22 cellular contexts compared by ENCODE assay signal in genomic region chr6:83878902-83879644, GRCh38. TPM values are rescaled to one million over a fixed set of nuclear protein-coding genes. Genes with fewer than 3 reads are reported as not detected.
"Had no signal": no experiment of that assay in that cellular context is flagged by ENCODE, and none has a peak within 500 bp of the region (broad histone marks: within the 10 kb centered on the region; RNA-seq: fewer than 3 reads in every experiment).

No MANE protein-coding gene starts in this region.

- H3K27me3 ChIP-seq: body of pancreas, dorsolateral prefrontal cortex, right atrium auricular region, suprapubic skin, transverse colon, vagina had no signal

- ATAC-seq: activated CD8-positive, alpha-beta T cell treated with anti-CD3 and anti-CD28 coated beads for 36 hours; body of pancreas; left cardiac atrium; stimulated activated naive CD8-positive, alpha-beta T cell treated with anti-CD3 and anti-CD28 coated beads, Interleukin-15, amount 100 ng/mL, for 72 hours had no signal

- H3K9me3 ChIP-seq: body of pancreas, prostate gland, right atrium auricular region, suprapubic skin, transverse colon, vagina had no signal

- H3K4me1 ChIP-seq: body of pancreas, prostate gland, right atrium auricular region, suprapubic skin, vagina had no signal

- H3K27ac ChIP-seq: body of pancreas, dorsolateral prefrontal cortex, prostate gland, right atrium auricular region, suprapubic skin, transverse colon, vagina had no signal

- DNase-seq: activated B cell treated with CpG ODN at 0.5 μM for 24 hours; activated CD4-positive, alpha-beta T cell treated with anti-CD3 and anti-CD28 coated beads, Interleukin-2, amount 10 ng/mL, durations not matched to agents 24 days and 14 days; activated CD8-positive, alpha-beta T cell treated with anti-CD3 and anti-CD28 coated beads for 36 hours; activated naive CD4-positive, alpha-beta T cell treated with anti-CD3 and anti-CD28 coated beads for 36 hours; activated T-cell treated with anti-CD3 and anti-CD28 coated beads, Interleukin-2, amount 50 U/mL, for 1 hour; body of pancreas; caudate nucleus; dorsolateral prefrontal cortex; hippocampal formation; left cardiac atrium; midbrain; stimulated activated naive CD8-positive, alpha-beta T cell treated with anti-CD3 and anti-CD28 coated beads, Interleukin-15, amount 100 ng/mL, for 72 hours; transverse colon had no signal

- H3K36me3 ChIP-seq: prostate gland, right atrium auricular region, suprapubic skin, transverse colon, vagina had no signal

- H3K4me3 ChIP-seq: body of pancreas, dorsolateral prefrontal cortex, prostate gland, right atrium auricular region, suprapubic skin, transverse colon, vagina had no signal

RNA-seq across cellular contexts. Expression of gene RIPPLY2, which starts 25.9 kb away (rescaled TPM):
- total RNA-seq: activated B cell treated with CpG ODN at 0.5 μM for 24 hours; activated CD4-positive, alpha-beta T cell treated with anti-CD3 and anti-CD28 coated beads, Interleukin-2, amount 10 ng/mL, durations not matched to agents 24 days and 14 days; activated CD8-positive, alpha-beta T cell treated with anti-CD3 and anti-CD28 coated beads for 36 hours; activated naive CD4-positive, alpha-beta T cell treated with anti-CD3 and anti-CD28 coated beads for 36 hours; body of pancreas; fibroblast of villous mesenchyme; glomerular endothelial cell; left cardiac atrium; myocyte; omental fat pad; right atrium auricular region; suprapubic skin; T-helper 2 cell treated with Interferon-gamma antibody and Interleukin-4, amounts not matched to agents 100 ng/mL and 5 ng/mL, for 36 hours; transverse colon; vagina had no signal
